In the genomic region with DNA sequence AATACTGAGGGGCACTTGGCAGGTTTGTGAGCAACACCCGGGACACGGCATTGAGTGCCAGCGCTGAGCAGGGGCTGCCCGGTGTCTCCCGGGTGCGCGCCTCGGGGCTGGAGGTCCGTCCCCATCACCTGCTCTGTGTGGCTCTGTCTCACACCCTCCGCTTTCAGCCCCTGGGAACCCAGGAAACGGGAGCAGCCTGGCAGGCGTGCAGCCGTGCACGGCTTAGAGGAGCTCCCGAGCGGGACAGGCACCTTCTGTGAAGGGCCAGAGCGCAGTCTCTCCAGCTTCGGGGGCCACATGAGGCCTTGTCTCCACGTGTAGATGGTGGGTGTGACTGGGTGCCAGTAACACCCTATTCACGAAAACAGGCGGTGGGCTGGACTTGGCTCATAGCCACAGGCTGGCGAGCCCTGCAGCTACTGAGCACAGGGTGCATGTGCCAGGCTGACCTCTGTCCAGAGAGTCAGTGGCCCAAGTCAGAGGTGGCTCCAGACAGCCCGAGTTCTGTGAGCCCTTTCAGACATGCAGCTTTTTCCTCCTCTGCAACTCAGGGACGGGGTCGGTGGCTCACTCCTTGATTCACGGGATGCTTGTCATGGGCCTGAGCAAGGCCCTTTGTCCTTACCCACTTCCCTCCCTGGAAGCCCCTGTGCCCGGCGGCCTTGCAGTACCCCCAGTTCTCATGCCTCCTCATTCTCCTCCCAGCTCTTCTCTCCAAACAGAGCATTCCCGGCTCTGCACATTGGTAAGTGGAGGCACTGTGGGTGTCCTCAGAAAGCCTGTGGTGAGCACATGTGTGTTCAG, we compare ENCODE assay signal across 17 cellular contexts. TPM values are rescaled to one million over a fixed set of nuclear protein-coding genes. Genes with fewer than 3 reads are reported as not detected.
"Had no signal": no experiment of that assay in that cellular context is flagged by ENCODE, and none has a peak within 500 bp of the region (broad histone marks: within the 10 kb centered on the region; RNA-seq: fewer than 3 reads in every experiment).

No MANE protein-coding gene starts in this region.

- DNase-seq: activated T-cell treated with anti-CD3 and anti-CD28 coated beads, Interleukin-2, amount 50 U/mL, for 1 hour; colonic mucosa; effector CD8-positive, alpha-beta T cell; SHP77 treated with DMSO at 0.1 percent for 48 hours; stimulated activated CD4-positive, alpha-beta T cell treated with anti-CD3 and anti-CD28 coated beads, Interleukin-2, amount 100 ng/mL, for 48 hours; stimulated activated naive CD8-positive, alpha-beta T cell treated with anti-CD3 and anti-CD28 coated beads, Interleukin-15, Interleukin-2, amounts not matched to agents 100 U/mL and 50 U/mL, for 24 hours had no signal

- H3K4me1 Mint-ChIP-seq: nephron had no signal

- H3K9me3 ChIP-seq: colonic mucosa, gastroesophageal sphincter, suprapubic skin had no signal

- H3K4me3 Mint-ChIP-seq: nephron, type B pancreatic cell had no signal

- H3K4me3 ChIP-seq: colonic mucosa, gastroesophageal sphincter, suprapubic skin had no signal

- H3K36me3 ChIP-seq: colonic mucosa had no signal

- H3K9me3 Mint-ChIP-seq: activated naive CD4-positive, alpha-beta T cell treated with anti-CD3 and anti-CD28 coated beads, Interleukin-2, amount 50 U/mL, for 72 hours; type B pancreatic cell had no signal

- H3K27ac Mint-ChIP-seq: activated naive CD4-positive, alpha-beta T cell treated with anti-CD3 and anti-CD28 coated beads, Interleukin-2, amount 50 U/mL, for 72 hours; nephron; type B pancreatic cell had no signal

- H3K27ac ChIP-seq: colonic mucosa, epithelial cell of prostate, gastroesophageal sphincter, parathyroid adenoma, suprapubic skin had no signal

- ATAC-seq: activated CD4-positive, CD25-positive, alpha-beta regulatory T cell treated with anti-CD3 and anti-CD28 coated beads, Interleukin-2, amount 50 U/mL, for 24 hours; activated naive CD4-positive, alpha-beta T cell treated with anti-CD3 and anti-CD28 coated beads, Interleukin-2, amount 50 U/mL, for 72 hours; gastroesophageal sphincter; stimulated activated naive CD8-positive, alpha-beta T cell treated with anti-CD3 and anti-CD28 coated beads, Interleukin-15, Interleukin-2, amounts not matched to agents 100 U/mL and 50 U/mL, for 24 hours had no signal

- H3K27me3 Mint-ChIP-seq: type B pancreatic cell had no signal

- H3K4me1 ChIP-seq: colonic mucosa, gastroesophageal sphincter, parathyroid adenoma had no signal

- H3K27me3 ChIP-seq: colonic mucosa, gastroesophageal sphincter, suprapubic skin had no signal

RNA-seq across cellular contexts. Expression of a gene that starts 35.7 kb away (rescaled TPM):
- total RNA-seq: activated naive CD4-positive, alpha-beta T cell treated with anti-CD3 and anti-CD28 coated beads, Interleukin-2, amount 50 U/mL, for 72 hours; colonic mucosa; gastroesophageal sphincter; lung microvascular endothelial cell; mucosa of gallbladder; suprapubic skin had no signal
- polyA plus RNA-seq: keratinocyte had no signal
